9 cellular contexts compared by ENCODE assay signal in the genomic region with DNA sequence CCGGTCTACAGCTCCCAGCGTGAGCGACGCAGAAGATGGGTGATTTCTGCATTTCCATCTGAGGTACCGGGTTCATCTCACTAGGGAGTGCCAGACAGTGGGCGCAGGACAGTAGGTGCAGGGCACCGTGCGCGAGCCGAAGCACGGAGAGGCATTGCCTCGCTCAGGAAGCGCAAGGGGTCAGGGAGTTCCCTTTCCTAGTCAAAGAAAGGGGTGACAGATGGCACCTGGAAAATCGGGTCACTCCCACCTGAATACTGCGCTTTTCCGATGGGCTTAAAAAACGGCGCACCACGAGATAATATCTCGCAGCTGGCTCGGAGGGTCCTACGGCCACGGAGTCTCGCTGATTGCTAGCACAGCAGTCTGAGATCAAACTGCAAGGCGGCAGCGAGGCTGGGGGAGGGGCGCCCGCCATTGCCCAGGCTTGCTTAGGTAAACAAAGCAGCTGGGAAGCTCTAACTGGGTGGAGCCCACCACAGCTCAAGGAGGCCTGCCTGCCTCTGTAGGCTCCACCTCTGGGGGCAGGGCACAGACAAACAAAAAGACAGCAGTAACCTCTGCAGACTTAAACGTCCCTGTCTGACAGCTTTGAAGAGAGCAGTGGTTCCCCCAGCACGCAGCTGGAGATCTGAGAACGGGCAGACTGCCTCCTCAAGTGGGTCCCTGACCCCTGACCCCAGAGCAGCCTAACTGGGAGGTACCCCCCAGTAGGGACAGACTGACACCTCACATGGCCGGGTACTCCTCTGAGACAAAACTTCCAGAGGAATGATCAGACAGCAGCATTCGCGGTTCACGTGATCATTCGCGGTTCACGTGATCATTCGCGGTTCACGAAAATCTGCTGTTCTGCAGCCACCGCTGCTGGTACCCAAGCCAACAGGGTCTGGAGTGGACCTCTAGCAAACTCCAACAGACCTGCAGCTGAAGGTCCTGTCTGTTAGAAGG. TPM values are rescaled to one million over a fixed set of nuclear protein-coding genes. Genes with fewer than 3 reads are reported as not detected.
DNase-seq lines count a peak whose midpoint lies in the region; ATAC-seq, FAIRE-seq and TF ChIP-seq lines count a peak whose summit lies in the region.
"Not testable (repeated sequence)": the region's sequence is repeated elsewhere in the genome, so short reads cannot be mapped to it uniquely, and the experiment has no call there.
"Had no signal": no experiment of that assay in that cellular context is flagged by ENCODE, and none has a peak within 500 bp of the region (broad histone marks: within the 10 kb centered on the region; RNA-seq: fewer than 3 reads in every experiment).

No MANE protein-coding gene starts in this region.

- CTCF ChIA-PET in CD4-positive, alpha-beta memory T cell (lab: Charles Lee; ENCODE audit: partially characterized antibody) = not testable (repeated sequence)

- H3K27ac Mint-ChIP-seq in CD4-positive, alpha-beta memory T cell = peak overlapping the region in 5 of 7 donors; percentile 48 to 78 (median 74)
- H3K27ac Mint-ChIP-seq in T-helper 2 cell treated with Interferon-gamma antibody and Interleukin-4, amounts not matched to agents 5 μg/mL and 100 μg/mL, for 36 hours; immature natural killer cell; stimulated activated naive CD8-positive, alpha-beta T cell treated with anti-CD3 and anti-CD28 coated beads, Interleukin-15, Interleukin-2, amounts not matched to agents 100 ng/mL and 50 ng/mL, for 24 hours: not testable (repeated sequence)

- not testable (repeated sequence) for H3K27me3 Mint-ChIP-seq in CD4-positive, alpha-beta memory T cell; T-helper 2 cell treated with Interferon-gamma antibody and Interleukin-4, amounts not matched to agents 5 μg/mL and 100 μg/mL, for 36 hours (ENCODE audit: low read depth); immature natural killer cell (ENCODE audit: low read depth in 3 of 3); stimulated activated naive CD8-positive, alpha-beta T cell treated with anti-CD3 and anti-CD28 coated beads, Interleukin-15, Interleukin-2, amounts not matched to agents 100 ng/mL and 50 ng/mL, for 24 hours

- not testable (repeated sequence) for H3K9me3 ChIP-seq in CD4-positive, alpha-beta memory T cell (ENCODE audit: control insufficient read depth in 1 of 2, low read length in 2 of 2); ectodermal cell (ENCODE audit: control insufficient read depth, low read length); pancreas

- not testable (repeated sequence) for H3K4me1 ChIP-seq in CD4-positive, alpha-beta memory T cell (ENCODE audit: insufficient read depth, low read length); ectodermal cell (ENCODE audit: control insufficient read depth, insufficient read depth, low read length); pancreas

- not testable (repeated sequence) for H3K27ac ChIP-seq in CD4-positive, alpha-beta memory T cell (ENCODE audit: low read depth, low read length); ectodermal cell (ENCODE audit: insufficient read depth, low read depth, low read length, poor library complexity, severe bottlenecking); pancreas

- POLR2A ChIA-PET in CD4-positive, alpha-beta memory T cell (lab: Charles Lee; ENCODE audit: partially characterized antibody) = not testable (repeated sequence)

- H3K4me3 ChIP-seq in CD4-positive, alpha-beta memory T cell (ENCODE audit: low read length in 2 of 2) = not testable (repeated sequence)
- H3K4me3 ChIP-seq in ectodermal cell (ENCODE audit: insufficient read depth, low read depth, low read length) (peak overlapping the region; percentile 25), pancreas (peak overlapping the region in 3 of 4 donors; percentile 7 to 39 (median 24))

- not testable (repeated sequence) for H3K36me3 Mint-ChIP-seq in CD4-positive, alpha-beta memory T cell; T-helper 2 cell treated with Interferon-gamma antibody and Interleukin-4, amounts not matched to agents 5 μg/mL and 100 μg/mL, for 36 hours (ENCODE audit: low read depth); immature natural killer cell; stimulated activated naive CD8-positive, alpha-beta T cell treated with anti-CD3 and anti-CD28 coated beads, Interleukin-15, Interleukin-2, amounts not matched to agents 100 ng/mL and 50 ng/mL, for 24 hours (ENCODE audit: low read depth)

- H3K9me3 Mint-ChIP-seq in CD4-positive, alpha-beta memory T cell = peaks cover 0 to 13% (median 5%) of the 10 kb centered on the region in 8 donors
- H3K9me3 Mint-ChIP-seq in T-helper 2 cell treated with Interferon-gamma antibody and Interleukin-4, amounts not matched to agents 5 μg/mL and 100 μg/mL, for 36 hours; immature natural killer cell; stimulated activated naive CD8-positive, alpha-beta T cell treated with anti-CD3 and anti-CD28 coated beads, Interleukin-15, Interleukin-2, amounts not matched to agents 100 ng/mL and 50 ng/mL, for 24 hours: not testable (repeated sequence)

- DNase-seq in CD4-positive, alpha-beta memory T cell = peak in 4 of 5 donors; percentile 19 to 31 (median 25)
- DNase-seq in NCI-H2171 (lab: John Stamatoyannopoulos, UW) (peak; percentile 42), pancreas (peak in 2 of 6 donors; percentile 12 to 18)
- not testable (repeated sequence) for DNase-seq in T-helper 2 cell treated with Interferon-gamma antibody and Interleukin-4, amounts not matched to agents 5 μg/mL and 100 μg/mL, for 36 hours (ENCODE audit: low spot score); immature natural killer cell
- peak; percentile 2 for DNase-seq in activated naive CD4-positive, alpha-beta T cell treated with Interleukin-2 at 50 U/mL for 16 hours

- H3K36me3 ChIP-seq in CD4-positive, alpha-beta memory T cell (ENCODE audit: insufficient read depth, low read length); ectodermal cell (ENCODE audit: control insufficient read depth, insufficient read depth, low read length); pancreas: not testable (repeated sequence)

- ATAC-seq in pancreas = peak in 1 of 4 donors; percentile 25

- H3K4me1 Mint-ChIP-seq in CD4-positive, alpha-beta memory T cell; T-helper 2 cell treated with Interferon-gamma antibody and Interleukin-4, amounts not matched to agents 5 μg/mL and 100 μg/mL, for 36 hours (ENCODE audit: low read depth); immature natural killer cell; stimulated activated naive CD8-positive, alpha-beta T cell treated with anti-CD3 and anti-CD28 coated beads, Interleukin-15, Interleukin-2, amounts not matched to agents 100 ng/mL and 50 ng/mL, for 24 hours (ENCODE audit: low read depth): not testable (repeated sequence)

- not testable (repeated sequence) for FAIRE-seq in pancreas (lab: Jason Lieb, UNC)

- H3K4me3 Mint-ChIP-seq in CD4-positive, alpha-beta memory T cell = peak overlapping the region; percentile 68 to 91 (median 78)
- peak overlapping the region; percentile 63 for H3K4me3 Mint-ChIP-seq in T-helper 2 cell treated with Interferon-gamma antibody and Interleukin-4, amounts not matched to agents 5 μg/mL and 100 μg/mL, for 36 hours
- H3K4me3 Mint-ChIP-seq in immature natural killer cell = peak overlapping the region; percentile 48 to 62 (median 55)
- peak overlapping the region; percentile 78 for H3K4me3 Mint-ChIP-seq in stimulated activated naive CD8-positive, alpha-beta T cell treated with anti-CD3 and anti-CD28 coated beads, Interleukin-15, Interleukin-2, amounts not matched to agents 100 ng/mL and 50 ng/mL, for 24 hours

- TF ChIP-seq CTCF in pancreas (IDR thresholded peaks at IDR 0.05) = not testable (repeated sequence)

- intact Hi-C loops in CD4-positive, alpha-beta memory T cell (cut with micrococcal nuclease); pancreas (cut with DNase I): not testable (repeated sequence)

- H3K27me3 ChIP-seq in CD4-positive, alpha-beta memory T cell (ENCODE audit: insufficient read depth, low read length); ectodermal cell (ENCODE audit: control insufficient read depth, insufficient read depth, low read length, poor library complexity, severe bottlenecking); pancreas: not testable (repeated sequence)

- WGBS in ectodermal cell, 2 experiments = 42% methylated on average over 38 of the region's 42 CpGs
- 18 to 53% methylated on average over 35 to 42 of the region's 42 CpGs for WGBS in pancreas, 2 donors

RNA-seq across cellular contexts. Expression of a gene that starts 8.1 kb away (rescaled TPM):
- total RNA-seq in CD4-positive, alpha-beta memory T cell = not detected
- polyA plus RNA-seq in CD4-positive, alpha-beta memory T cell = not detected
- polyA plus RNA-seq in ectodermal cell (2013, experiment 1 of 4) = not detected
- not detected for polyA plus RNA-seq in ectodermal cell (2013, experiment 2 of 4)
- polyA plus RNA-seq in ectodermal cell (2013, experiment 3 of 4) = not detected
- polyA plus RNA-seq in ectodermal cell (2013, experiment 4 of 4) = not detected
- polyA plus RNA-seq in immature natural killer cell (not detected), pancreas (not detected)
- not detected for total RNA-seq in pancreas
- total RNA-seq: mononuclear cell had no signal

RNA-seq across cellular contexts. Expression of a gene that starts 15.1 kb away (rescaled TPM):
- total RNA-seq in CD4-positive, alpha-beta memory T cell = not detected
- polyA plus RNA-seq in CD4-positive, alpha-beta memory T cell = not detected
- polyA plus RNA-seq in ectodermal cell (2013, experiment 1 of 4) = not detected
- not detected for polyA plus RNA-seq in ectodermal cell (2013, experiment 2 of 4)
- polyA plus RNA-seq in ectodermal cell (2013, experiment 3 of 4) = not detected
- not detected for polyA plus RNA-seq in ectodermal cell (2013, experiment 4 of 4)
- polyA plus RNA-seq in immature natural killer cell (not detected), pancreas (not detected)
- total RNA-seq in pancreas = under 1 TPM in 1 of 6 donors, not detected in 5; 0.38 TPM
- total RNA-seq: mononuclear cell had no signal

RNA-seq across cellular contexts. Expression of a gene that starts 51.7 kb away (rescaled TPM):
- total RNA-seq in CD4-positive, alpha-beta memory T cell = not detected
- not detected for polyA plus RNA-seq in CD4-positive, alpha-beta memory T cell
- not detected for polyA plus RNA-seq in ectodermal cell (2013, experiment 1 of 4)
- polyA plus RNA-seq in ectodermal cell (2013, experiment 2 of 4) = not detected
- polyA plus RNA-seq in ectodermal cell (2013, experiment 3 of 4) = not detected
- polyA plus RNA-seq in ectodermal cell (2013, experiment 4 of 4) = not detected
- not detected for polyA plus RNA-seq in immature natural killer cell
- not detected for total RNA-seq in pancreas
- polyA plus RNA-seq in pancreas = not detected
- total RNA-seq: mononuclear cell had no signal
